9 cellular contexts compared by ENCODE assay signal in the genomic region with DNA sequence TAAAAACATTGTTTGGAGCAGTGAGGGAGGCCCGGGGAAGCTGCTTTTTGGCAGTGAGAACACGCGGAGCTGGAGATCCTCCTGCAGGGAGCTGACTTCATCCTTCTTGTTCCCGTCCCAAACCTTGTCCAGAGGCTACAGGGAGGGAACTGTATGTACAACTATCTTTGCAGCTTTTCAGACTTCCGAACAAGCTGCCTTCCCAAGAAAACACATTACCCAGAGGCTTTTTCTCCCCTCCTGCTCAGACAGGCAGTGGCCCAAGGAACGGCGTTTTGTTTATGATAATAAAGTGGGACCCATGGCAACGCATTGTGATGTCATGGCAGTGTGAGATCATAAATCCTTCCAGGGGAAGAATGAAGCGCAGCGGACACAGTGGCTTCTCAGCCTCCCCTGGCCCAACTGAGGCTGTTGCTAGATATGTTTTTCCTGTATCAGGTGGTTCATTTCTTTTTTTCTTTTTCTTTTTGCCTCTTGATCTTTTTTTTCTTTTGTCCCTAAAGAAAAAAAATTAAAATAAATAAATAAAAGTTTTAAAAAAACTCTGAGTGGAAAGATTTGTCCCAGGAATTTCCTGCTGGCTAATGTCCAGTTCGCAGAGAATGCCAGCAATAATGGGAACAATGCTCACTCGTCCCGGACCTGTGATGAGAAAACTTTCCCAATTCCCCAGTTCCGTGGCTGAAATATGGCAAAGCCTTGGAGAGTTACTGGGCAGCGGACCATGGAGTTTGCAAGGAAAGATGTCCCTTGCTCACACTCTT.
DNase-seq lines count a peak whose midpoint lies in the region; ATAC-seq and TF ChIP-seq lines count a peak whose summit lies in the region.
"Had no signal": no experiment of that assay in that cellular context is flagged by ENCODE, and none has a peak within 500 bp of the region (broad histone marks: within the 10 kb centered on the region; RNA-seq: fewer than 3 reads in every experiment).

No MANE protein-coding gene starts in this region.

- H3K4me3 Mint-ChIP-seq in brain: peak overlapping the region in 2 of 5 experiments; percentile 20 to 42
- H3K4me3 Mint-ChIP-seq: T-helper 1 cell treated with Interleukin-12 subunit alpha and Interleukin-12 subunit beta and Interleukin-4 antibody, amounts not matched to agents 30 μg/mL and 1 μg/mL, for 36 hours had no signal

- TF ChIP-seq CTCF in brain (conservative IDR thresholded peaks at IDR 0.05): no peak

- peak overlapping the region in 4 of 5 experiments; percentile 46 to 92 (median 76) for H3K27ac Mint-ChIP-seq in brain
- H3K27ac Mint-ChIP-seq: T-helper 1 cell treated with Interleukin-12 subunit alpha and Interleukin-12 subunit beta and Interleukin-4 antibody, amounts not matched to agents 30 μg/mL and 1 μg/mL, for 36 hours had no signal

- no peaks in the 10 kb centered on the region for H3K9me3 Mint-ChIP-seq in brain
- H3K9me3 Mint-ChIP-seq: T-helper 1 cell treated with Interleukin-12 subunit alpha and Interleukin-12 subunit beta and Interleukin-4 antibody, amounts not matched to agents 30 μg/mL and 1 μg/mL, for 36 hours had no signal

- peak; percentile 12 for DNase-seq in NCI-H2029 (lab: John Stamatoyannopoulos, UW)
- no peak for DNase-seq in NCI-H2029 treated with DMSO at 0.1 percent for 48 hours (lab: John Stamatoyannopoulos, UW)
- DNase-seq in kidney tubule cell (ENCODE audit: low spot score): peak; percentile 91
- peak; percentile 94 for DNase-seq in stromal cell of bone marrow (ENCODE audit: low read depth)
- no peak for DNase-seq in NCI-H1694 treated with DMSO at 0.1 percent for 48 hours (lab: John Stamatoyannopoulos, UW)

- H3K36me3 Mint-ChIP-seq in brain: no peaks in the 10 kb centered on the region

- peaks cover 41% of the 10 kb centered on the region for H3K4me1 Mint-ChIP-seq in brain

- ATAC-seq in GM21723 (IDR thresholded peaks at IDR 0.05; ENCODE audit: unreplicated experiment): no peak
- no peak for ATAC-seq in GM18520 (IDR thresholded peaks at IDR 0.05; ENCODE audit: unreplicated experiment)

- H3K27me3 Mint-ChIP-seq in brain: peaks cover 3% of the 10 kb centered on the region

Comparison
In these comparisons a context has a peak if more than half of its experiments do, and no peak if none do; other contexts are left out.
1. DNase-seq: peak in NCI-H2029 (single experiment), kidney tubule cell (single experiment) and stromal cell of bone marrow (single experiment); none in NCI-H2029 treated with DMSO at 0.1 percent for 48 hours (single experiment) and NCI-H1694 treated with DMSO at 0.1 percent for 48 hours (single experiment).